8 cellular contexts compared by ENCODE assay signal in the genomic region with DNA sequence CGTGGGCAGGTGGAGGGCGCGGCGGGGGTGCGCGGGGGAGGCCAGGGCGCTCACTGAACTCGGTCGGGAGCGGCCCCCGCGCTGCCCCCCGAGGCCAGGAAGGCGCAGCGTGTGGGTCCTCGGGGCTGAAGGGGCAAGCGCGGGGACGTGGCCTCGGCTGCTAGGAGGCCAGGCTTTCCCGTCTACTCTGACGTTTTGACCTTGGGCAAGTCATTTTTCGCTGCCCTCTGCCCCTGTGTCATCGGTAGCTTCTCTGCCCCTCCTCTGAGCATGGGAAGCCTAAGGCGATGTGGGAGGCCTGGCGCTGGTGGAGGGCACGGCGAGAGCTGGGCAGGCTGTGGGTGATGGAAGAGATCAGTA. TPM values are rescaled to one million over a fixed set of nuclear protein-coding genes. Genes with fewer than 3 reads are reported as not detected.
DNase-seq lines count a peak whose midpoint lies in the region; ATAC-seq and TF ChIP-seq lines count a peak whose summit lies in the region.

No MANE protein-coding gene starts in this region.

- H3K4me3 ChIP-seq in RWPE2 (ENCODE audit: severe bottlenecking) (peak overlapping the region; percentile 75), mucosa of stomach (ENCODE audit: low read length) (peak overlapping the region; percentile 51), upper lobe of left lung (peak overlapping the region; percentile 64 to 99 (median 96))

- TF ChIP-seq POLR2A in upper lobe of left lung (IDR thresholded peaks at IDR 0.05), result no peak

- H3K9ac ChIP-seq in mucosa of stomach (ENCODE audit: low read length), result peak overlapping the region; percentile 74

- H3K27me3 ChIP-seq in RWPE2 (ENCODE audit: insufficient read depth, poor library complexity, severe bottlenecking) (no peaks in the 10 kb centered on the region), mucosa of stomach (ENCODE audit: control insufficient read depth, insufficient read depth, low read length) (peaks cover 12% of the 10 kb centered on the region), upper lobe of left lung (no peaks in the 10 kb centered on the region)

- TF ChIP-seq CTCF in RWPE2 (IDR thresholded peaks at IDR 0.05; ENCODE audit: poor library complexity, severe bottlenecking) (no peak), upper lobe of left lung (IDR thresholded peaks at IDR 0.05) (no peak)

- peak overlapping the region; percentile 41 for H3K27ac ChIP-seq in RWPE2 (ENCODE audit: poor library complexity, severe bottlenecking)
- H3K27ac ChIP-seq in upper lobe of left lung, result peak overlapping the region; percentile 85 to 91 (median 87)

- DNase-seq in NCI-H510A treated with DMSO at 0.1 percent for 48 hours (lab: John Stamatoyannopoulos, UW) (peak; percentile 3), NCI-H510A (lab: John Stamatoyannopoulos, UW) (no peak), RWPE2 (ENCODE audit: low spot score) (no peak), dermis blood vessel endothelial cell (peak; percentile 47), upper lobe of left lung (peak in 1 of 2 donors; percentile 22)

- no peak for TF ChIP-seq EP300 in upper lobe of left lung (IDR thresholded peaks at IDR 0.05)

- H3K9me3 ChIP-seq in RWPE2 (ENCODE audit: severe bottlenecking), result no peaks in the 10 kb centered on the region
- H3K9me3 ChIP-seq in mucosa of stomach (ENCODE audit: control insufficient read depth, low read length), result no peaks in the 10 kb centered on the region
- no peaks in the 10 kb centered on the region for H3K9me3 ChIP-seq in upper lobe of left lung

- 0% methylated on average over 2 to 8 of the region's 28 CpGs for WGBS in upper lobe of left lung, 2 donors

- H3K36me3 ChIP-seq in RWPE2 (ENCODE audit: low read depth) (peaks cover 38% of the 10 kb centered on the region), mucosa of stomach (ENCODE audit: control insufficient read depth, insufficient read depth, low read length) (no peaks in the 10 kb centered on the region), upper lobe of left lung (peaks cover 0 to 25% (median 4%) of the 10 kb centered on the region in 4 donors)

- H3K4me1 ChIP-seq in RWPE2 (ENCODE audit: insufficient read depth, poor library complexity, severe bottlenecking), result peaks cover 4% of the 10 kb centered on the region
- peaks cover 31% of the 10 kb centered on the region for H3K4me1 ChIP-seq in mucosa of stomach (ENCODE audit: control insufficient read depth, insufficient read depth, low read length)
- H3K4me1 ChIP-seq in upper lobe of left lung, result peaks cover 32 to 48% (median 44%) of the 10 kb centered on the region in 4 donors

- ATAC-seq in HG02852 (IDR thresholded peaks at IDR 0.05; ENCODE audit: unreplicated experiment), result peak; percentile 2
- ATAC-seq in RWPE2 (ENCODE audit: low read depth), result peak; percentile 2; the same call in 1 of the 3 replicates
- ATAC-seq in upper lobe of left lung (ENCODE audit: low FRiP score in 2 of 2), result no peak
- ATAC-seq in GM18870 (IDR thresholded peaks at IDR 0.05; ENCODE audit: unreplicated experiment), result no peak

RNA-seq across cellular contexts. Expression of a gene that starts 0.5 kb away (rescaled TPM):
- 127 and 145 TPM in 2 replicates for total RNA-seq in dermis blood vessel endothelial cell
- 100 to 1,000 TPM in 2 of 6 donors, 10 to 100 TPM in 4; 62.4 to 186 (median 77.4) TPM for total RNA-seq in upper lobe of left lung

RNA-seq across cellular contexts. Expression of a gene that starts 0.8 kb away (rescaled TPM):
- 5.8 and 7.0 TPM in 2 replicates for total RNA-seq in dermis blood vessel endothelial cell
- total RNA-seq in upper lobe of left lung, result 10 to 100 TPM in 2 of 6 donors, 1 to 10 TPM in 4; 4.3 to 27.2 (median 7.5) TPM

Comparison
In these comparisons a context has a peak if more than half of its experiments do, and no peak if none do; other contexts are left out.
1. DNase-seq: peak in NCI-H510A treated with DMSO at 0.1 percent for 48 hours (single experiment) and dermis blood vessel endothelial cell (single experiment); none in NCI-H510A (single experiment) and RWPE2 (single experiment).
2. ATAC-seq: peak in HG02852 (single experiment) and RWPE2 (single experiment); none in upper lobe of left lung (0 of 2) and GM18870 (single experiment).
3. Peak in every context shown above with its lines, with median percentiles within 50 percentile points of each other: H3K4me3 ChIP-seq.